Comparison of ENCODE assay signal across 16 cellular contexts in the genomic region with DNA sequence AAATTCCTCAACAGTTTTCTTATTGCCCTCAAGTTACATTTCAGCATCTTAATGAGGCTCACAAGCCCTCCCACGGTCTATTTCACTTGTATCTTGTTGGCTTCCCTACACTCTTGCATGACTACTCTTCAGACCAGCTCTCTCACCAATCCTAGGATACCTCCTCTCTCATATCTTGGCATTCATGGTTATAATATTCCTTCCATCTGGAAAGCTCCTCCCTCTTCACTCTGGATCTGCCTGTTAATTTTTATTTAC. TPM values are rescaled to one million over a fixed set of nuclear protein-coding genes. Genes with fewer than 3 reads are reported as not detected.
DNase-seq lines count a peak whose midpoint lies in the region; ATAC-seq and TF ChIP-seq lines count a peak whose summit lies in the region.
"Had no signal": no experiment of that assay in that cellular context is flagged by ENCODE, and none has a peak within 500 bp of the region (broad histone marks: within the 10 kb centered on the region; RNA-seq: fewer than 3 reads in every experiment).

No MANE protein-coding gene starts in this region.

- CTCF ChIA-PET in AG04449 (lab: Yijun Ruan, JAX) = interaction anchor here (0.9 to 5.3 kb wide), 4 partner anchors 8 to 165 kb away, joined by 3 to 28 read pairs (median 6); no protein-coding TSS in a partner anchor

- TF ChIP-seq CTCF in AG04449 (IDR thresholded peaks at IDR 0.05; ENCODE audit: insufficient read depth, low read length, missing control alignments) = no peak

- ATAC-seq in HG02759 (IDR thresholded peaks at IDR 0.05; ENCODE audit: unreplicated experiment) = no peak

- DNase-seq in AG04449 (ENCODE audit: low read depth, low spot score) (peak; percentile 99), GM04504 (ENCODE audit: low read depth) (peak; percentile 90), astrocyte of the hippocampus (ENCODE audit: low read depth, low spot score) (peak; percentile 92), iris pigment epithelial cell (ENCODE audit: low read depth) (peak; percentile 74), ureter (ENCODE audit: low spot score) (no peak), superior temporal gyrus (ENCODE audit: extremely low spot score) (no peak), OCI-M1 (lab: John Stamatoyannopoulos, UW) (no peak)
- DNase-seq: activated CD4-positive, alpha-beta memory T cell treated with anti-CD3 and anti-CD28 coated beads for 36 hours; BE2C; DMS153; dorsolateral prefrontal cortex; esophagus squamous epithelium; KBM-7; NCI-H1105 treated with DMSO at 0.1 percent for 48 hours; NCI-H446 had no signal

- H3K4me3 ChIP-seq in AG04449 (ENCODE audit: low read depth, low read length) = no peak overlapping the region
- H3K4me3 ChIP-seq: dorsolateral prefrontal cortex, esophagus squamous epithelium had no signal

- POLR2A ChIA-PET in AG04449 (lab: Yijun Ruan, JAX) = interaction anchor here (0.7 to 2.9 kb wide), 7 partner anchors 8 to 137 kb away, joined by 3 to 10 read pairs (median 3); no protein-coding TSS in a partner anchor

RNA-seq across cellular contexts. Expression of a gene that starts 8.5 kb away (rescaled TPM):
- total RNA-seq in ureter = 62.7 TPM
- total RNA-seq: activated CD4-positive, alpha-beta memory T cell treated with anti-CD3 and anti-CD28 coated beads for 36 hours had no signal

Comparison
In these comparisons a context has a peak if more than half of its experiments do, and no peak if none do; other contexts are left out.
1. DNase-seq: peak in AG04449 (single experiment), GM04504 (single experiment), astrocyte of the hippocampus (single experiment) and iris pigment epithelial cell (single experiment); none in ureter (single experiment), superior temporal gyrus (single experiment) and OCI-M1 (single experiment).